Comparison of ENCODE assay signal across 10 cellular contexts in genomic region chr9:137156567-137157375, GRCh38. TPM values are rescaled to one million over a fixed set of nuclear protein-coding genes. Genes with fewer than 3 reads are reported as not detected.
DNase-seq lines count a peak whose midpoint lies in the region; ATAC-seq, FAIRE-seq and TF ChIP-seq lines count a peak whose summit lies in the region.
"Had no signal": no experiment of that assay in that cellular context is flagged by ENCODE, and none has a peak within 500 bp of the region (broad histone marks: within the 10 kb centered on the region; RNA-seq: fewer than 3 reads in every experiment).

No MANE protein-coding gene starts in this region.

- H3K36me3 ChIP-seq in GM12878 (ENCODE audit: control insufficient read depth in 2 of 2, insufficient read depth in 2 of 2, low read length in 1 of 2) = no peaks in the 10 kb centered on the region
- no peaks in the 10 kb centered on the region for H3K36me3 ChIP-seq in stomach

- WGBS in GM12878 (ENCODE audit: insufficient coverage, insufficient replicate concordance, low lambda C conversion rate, missing lambda C conversion rate) = under 1% methylated on average over 60 of the region's 65 CpGs
- WGBS in stomach, 5 donors = 1 to 5% (median 4%) methylated on average over 36 to 65 of the region's 65 CpGs

- no peaks in the 10 kb centered on the region for H4K20me1 ChIP-seq in GM12878 (ENCODE audit: control insufficient read depth, insufficient read depth)

- H3K27ac ChIP-seq in GM12878 (ENCODE audit: control insufficient read depth, insufficient read depth) (no peak overlapping the region), stomach (no peak overlapping the region)

- intact Hi-C loops in GM12878 (cut with micrococcal nuclease; ENCODE audit: unreplicated experiment) (no loop called here), stomach (cut with DNase I; ENCODE audit: low total_unique reads) (no loop called here), posterior vena cava (cut with DNase I) (no loop called here)

- no peaks in the 10 kb centered on the region for H3K79me2 ChIP-seq in GM12878 (ENCODE audit: control insufficient read depth, insufficient read depth, low read length)

- no peaks in the 10 kb centered on the region for H3K36me3 Mint-ChIP-seq in T-cell
- no peaks in the 10 kb centered on the region for H3K36me3 Mint-ChIP-seq in memory B cell

- TF ChIP-seq EP300 in GM12878 (IDR thresholded peaks at IDR 0.05; ENCODE audit: borderline replicate concordance in 1 of 2, control insufficient read depth in 1 of 2, low read depth in 2 of 2, low read length in 2 of 2) = no peak
- TF ChIP-seq EP300 in stomach (IDR thresholded peaks at IDR 0.05) = no peak

- H3K27me3 Mint-ChIP-seq in T-cell (peaks cover 28 to 50% of the 10 kb centered on the region in 2 donors), memory B cell (peaks cover 19% of the 10 kb centered on the region)

- no peak for TF ChIP-seq POLR2A in GM12878 (IDR thresholded peaks at IDR 0.05; ENCODE audit: low read depth, low read length)
- TF ChIP-seq POLR2A in stomach (IDR thresholded peaks at IDR 0.05) = no peak

- DNase-seq in GM12865 (ENCODE audit: low read depth) = peak; percentile 64
- DNase-seq in T-cell = peak in 32 of 34 experiments; percentile 5 to 53 (median 35)
- DNase-seq in GM12878 (ENCODE audit: low read depth, low spot score) = no peak
- DNase-seq in memory B cell (ENCODE audit: low spot score in 2 of 2) = peak; percentile 39 to 54
- DNase-seq in stomach = peak; percentile 46
- no peak for DNase-seq in posterior vena cava (ENCODE audit: low spot score)
- no peak for DNase-seq in NCI-H2081 treated with DMSO at 0.1 percent for 48 hours (lab: John Stamatoyannopoulos, UW)

- in situ Hi-C loops in GM12878 (cut with MboI) = no loop called here

- H3K9me3 ChIP-seq in GM12878 (replicated peaks; ENCODE audit: control insufficient read depth, insufficient read depth, low read length) (no peaks in the 10 kb centered on the region; the same call in 1 of the 3 replicates), stomach (no peaks in the 10 kb centered on the region)

- POLR2A ChIA-PET in T-cell (lab: Charles Lee) (no interaction called here), GM12878 (lab: Charles Lee) (interaction anchor here (0.5 to 3.7 kb wide), 13 partner anchors 13 to 124 kb away, joined by 3 to 37 read pairs (median 6); partner anchors contain the start of genes LRRC26, RNF208, RNF224 and TUBB4B)

- H3K27ac Mint-ChIP-seq in T-cell (no peak overlapping the region), memory B cell (no peak overlapping the region)

- H3K4me1 ChIP-seq in GM12878 (ENCODE audit: control insufficient read depth, insufficient read depth, low read length) (peaks cover 31% of the 10 kb centered on the region), stomach (peaks cover 8 to 26% (median 19%) of the 10 kb centered on the region in 4 donors)

- SMC1A ChIA-PET in GM12878 (lab: Charles Lee; ENCODE audit: uncharacterized antibody, unreplicated experiment) = interaction anchor here (0.8 to 1.6 kb wide), 5 partner anchors 27 to 121 kb away, joined by 3 to 5 read pairs (median 3); partner anchors contain the start of genes ANAPC2, SSNA1 and TOR4A

- CTCF ChIA-PET in T-cell (lab: Charles Lee) (no interaction called here), GM12878 (lab: Yijun Ruan, JAX) (interaction anchor here (0.7 to 1.3 kb wide), 3 partner anchors 46 to 80 kb away, joined by 3 to 4 read pairs (median 4); partner anchors contain the start of gene MAN1B1)

- TF ChIP-seq CTCF in GM12865 (IDR thresholded peaks at IDR 0.05; ENCODE audit: insufficient read depth, low read depth, low read length, missing control alignments) (no peak), GM12878 (IDR thresholded peaks at IDR 0.05 in 2 of 3, conservative IDR thresholded peaks at IDR 0.05 in 1 of 3; ENCODE audit: control insufficient read depth in 2 of 3, extremely low read depth in 1 of 3, insufficient read depth in 1 of 3, low read depth in 3 of 3, low read length in 3 of 3) (no peak), stomach (IDR thresholded peaks at IDR 0.05) (no peak)

- peak overlapping the region; percentile 70 for H3K4me2 ChIP-seq in GM12878 (ENCODE audit: control insufficient read depth, insufficient read depth)

- H3K9ac ChIP-seq in GM12878 (ENCODE audit: control insufficient read depth, insufficient read depth, low read length) = no peak overlapping the region

- H3K9me3 Mint-ChIP-seq in T-cell (no peaks in the 10 kb centered on the region), memory B cell (no peaks in the 10 kb centered on the region)

- TSS peak; percentile 73 for BruUV-seq in GM12878 (replicated peaks; lab: Mats Ljungman, UMichigan)

- H3K4me1 Mint-ChIP-seq in T-cell = peaks cover 14 to 26% (median 17%) of the 10 kb centered on the region in 3 donors
- peaks cover 14% of the 10 kb centered on the region for H3K4me1 Mint-ChIP-seq in memory B cell

- H2AFZ ChIP-seq in GM12878 (ENCODE audit: control insufficient read depth, low read depth, low read length) = peak overlapping the region; percentile 50

- peak; percentile 72 to 77 (median 76) for ATAC-seq in T-cell (replicated peaks in 1 of 4)
- peak; percentile 73 for ATAC-seq in GM12878
- peak; percentile 68 for ATAC-seq in memory B cell (ENCODE audit: low read depth)
- ATAC-seq in GM19395 (IDR thresholded peaks at IDR 0.05; ENCODE audit: unreplicated experiment) = no peak

- H3K27me3 ChIP-seq in GM12878 (replicated peaks in 1 of 2; ENCODE audit: control insufficient read depth in 2 of 2, insufficient read depth in 2 of 2, low read length in 1 of 2) (no peaks in the 10 kb centered on the region), stomach (peaks cover 23 to 83% (median 67%) of the 10 kb centered on the region in 3 donors)

- no peak for FAIRE-seq in GM12878 (lab: Jason Lieb, UNC)

- RAD21 ChIA-PET in GM12878 (lab: Charles Lee; ENCODE audit: unreplicated experiment) = interaction anchor here (0.5 to 1.5 kb wide), 6 partner anchors 10 to 121 kb away, joined by 3 to 5 read pairs (median 4); partner anchors contain the start of genes TOR4A and TPRN

- no peak for TF ChIP-seq RAD21 in GM12878 (IDR thresholded peaks at IDR 0.05; ENCODE audit: insufficient read depth, low read depth, low read length)

- H3K4me3 ChIP-seq in GM12865 (ENCODE audit: low read depth, low read length) = no peak overlapping the region
- peak overlapping the region; percentile 39; the same call in 1 of the 2 replicates for H3K4me3 ChIP-seq in GM12878
- H3K4me3 ChIP-seq in stomach = peak overlapping the region in 3 of 4 donors; percentile 14 to 37 (median 20)

- H3K4me3 Mint-ChIP-seq in T-cell (peak overlapping the region; percentile 46 to 57 (median 56)), memory B cell (peak overlapping the region; percentile 52)

RNA-seq across cellular contexts. Expression of gene LRRC26, which starts 13.1 kb away (rescaled TPM):
- not detected for total RNA-seq in T-cell
- total RNA-seq in GM12878 (2013; cell fraction: nucleolus; rRNA removed) = 3.5 and 5.3 TPM in 2 replicates
- total RNA-seq in GM12878 (2014; rRNA removed) = 0.11 TPM in 1 of 2 replicates, not detected in the other
- not detected in 2 replicates for total RNA-seq in GM12878 (2014; rRNA removed; fragmentation: Illumina TruSeq; extraction: Trizol)
- 0.58 and 0.64 TPM in 2 replicates for total RNA-seq in GM12878 (2021)
- polyA plus RNA-seq in GM12878 (2011; ENCODE audit: low read depth) = not detected
- 0.29 TPM in 1 of 2 replicates, not detected in the other for polyA plus RNA-seq in GM12878 (2011; rRNA removed)
- polyA plus RNA-seq in GM12878 (2011; cell fraction: cytosol; rRNA removed) = 0.52 and 1.2 TPM in 2 replicates
- polyA plus RNA-seq in GM12878 (2011; cell fraction: nucleus; rRNA removed) = 3.7 and 4.4 TPM in 2 replicates
- 0.30 and 0.88 TPM in 2 replicates for polyA plus RNA-seq in GM12878 (2012)
- polyA plus RNA-seq in GM12878 (2014; fragmentation: Illumina TruSeq; extraction: Trizol) = not detected in 2 replicates
- polyA plus RNA-seq in GM12878 (2014; fragmentation: Nextera tagmentation; extraction: Ambion mirVana) = not detected
- polyA plus RNA-seq in GM12878 (2014; rRNA removed) = 0.69 and 0.82 TPM in 2 replicates
- polyA plus RNA-seq in GM12878 (2016; fragmentation: Nextera tagmentation; extraction: Ambion mirVana) = under 1 TPM; 0.33 to 0.91 TPM
- not detected in 2 replicates for polyA minus RNA-seq in GM12878 (2011; rRNA and poly(A)+ RNA removed)
- polyA minus RNA-seq in GM12878 (2011; cell fraction: cytosol; rRNA and poly(A)+ RNA removed) = 1.2 TPM in 1 of 2 replicates, not detected in the other
- 2.1 and 3.7 TPM in 2 replicates for polyA minus RNA-seq in GM12878 (2011; cell fraction: nucleus; rRNA and poly(A)+ RNA removed)
- 100 to 1,000 TPM in 1 of 5 donors, 10 to 100 TPM in 1, 1 to 10 TPM in 1, not detected in 2; 2.6 to 440 (median 11.2) TPM for total RNA-seq in stomach
- 1 to 10 TPM in 2 of 3 donors, under 1 TPM in 1; 1.00 to 7.7 (median 3.7) TPM for polyA plus RNA-seq in stomach
- total RNA-seq in posterior vena cava = not detected
- total RNA-seq: T-helper 2 cell treated with Interferon-gamma antibody and Interleukin-4, amounts not matched to agents 100 ng/mL and 5 ng/mL, for 36 hours had no signal

RNA-seq across cellular contexts. Expression of gene TMEM210, which starts 15.1 kb away (rescaled TPM):
- total RNA-seq in T-cell (not detected), GM12878 (2014; rRNA removed) (not detected in 2 replicates), GM12878 (2014; rRNA removed; fragmentation: Illumina TruSeq; extraction: Trizol) (not detected in 2 replicates), GM12878 (2021) (not detected in 2 replicates), stomach (not detected), posterior vena cava (not detected)
- total RNA-seq in GM12878 (2013; cell fraction: nucleolus; rRNA removed) = not detected in 2 replicates
- polyA plus RNA-seq in GM12878 (2011; ENCODE audit: low read depth) = not detected
- polyA plus RNA-seq in GM12878 (2011; rRNA removed) (not detected in 2 replicates), GM12878 (2014; fragmentation: Illumina TruSeq; extraction: Trizol) (not detected in 2 replicates), GM12878 (2014; fragmentation: Nextera tagmentation; extraction: Ambion mirVana) (not detected), GM12878 (2014; rRNA removed) (not detected in 2 replicates), GM12878 (2016; fragmentation: Nextera tagmentation; extraction: Ambion mirVana) (not detected), stomach (not detected)
- not detected in 2 replicates for polyA plus RNA-seq in GM12878 (2011; cell fraction: cytosol; rRNA removed)
- not detected in 2 replicates for polyA plus RNA-seq in GM12878 (2011; cell fraction: nucleus; rRNA removed)
- not detected in 2 replicates for polyA plus RNA-seq in GM12878 (2012)
- not detected in 2 replicates for polyA minus RNA-seq in GM12878 (2011; rRNA and poly(A)+ RNA removed)
- polyA minus RNA-seq in GM12878 (2011; cell fraction: cytosol; rRNA and poly(A)+ RNA removed) = not detected in 2 replicates
- polyA minus RNA-seq in GM12878 (2011; cell fraction: nucleus; rRNA and poly(A)+ RNA removed) = not detected in 2 replicates
- total RNA-seq: T-helper 2 cell treated with Interferon-gamma antibody and Interleukin-4, amounts not matched to agents 100 ng/mL and 5 ng/mL, for 36 hours; temporal lobe had no signal

RNA-seq across cellular contexts. Expression of gene GRIN1, which starts 17.8 kb away (rescaled TPM):
- total RNA-seq in T-cell (not detected), GM12878 (2014; rRNA removed) (not detected in 2 replicates), GM12878 (2014; rRNA removed; fragmentation: Illumina TruSeq; extraction: Trizol) (not detected in 2 replicates), GM12878 (2021) (0.10 and 0.35 TPM in 2 replicates), stomach (under 1 TPM in 1 of 5 donors, not detected in 4; 0.55 TPM), posterior vena cava (not detected)
- 0.71 and 1.3 TPM in 2 replicates for total RNA-seq in GM12878 (2013; cell fraction: nucleolus; rRNA removed)
- not detected for polyA plus RNA-seq in GM12878 (2011; ENCODE audit: low read depth)
- polyA plus RNA-seq in GM12878 (2011; rRNA removed) (0.05 TPM in 1 of 2 replicates, not detected in the other), GM12878 (2014; fragmentation: Illumina TruSeq; extraction: Trizol) (0.06 TPM in 1 of 2 replicates, not detected in the other), GM12878 (2014; fragmentation: Nextera tagmentation; extraction: Ambion mirVana) (not detected), GM12878 (2014; rRNA removed) (0.01 and 0.05 TPM in 2 replicates), GM12878 (2016; fragmentation: Nextera tagmentation; extraction: Ambion mirVana) (not detected), stomach (under 1 TPM in 2 of 3 donors, not detected in 1; 0.25 to 0.31 TPM)
- polyA plus RNA-seq in GM12878 (2011; cell fraction: cytosol; rRNA removed) = 0.01 and 0.02 TPM in 2 replicates
- 0.32 and 0.75 TPM in 2 replicates for polyA plus RNA-seq in GM12878 (2011; cell fraction: nucleus; rRNA removed)
- 0.16 and 0.27 TPM in 2 replicates for polyA plus RNA-seq in GM12878 (2012)
- not detected in 2 replicates for polyA minus RNA-seq in GM12878 (2011; rRNA and poly(A)+ RNA removed)
- not detected in 2 replicates for polyA minus RNA-seq in GM12878 (2011; cell fraction: cytosol; rRNA and poly(A)+ RNA removed)
- polyA minus RNA-seq in GM12878 (2011; cell fraction: nucleus; rRNA and poly(A)+ RNA removed) = 0.10 TPM in 1 of 2 replicates, not detected in the other

RNA-seq across cellular contexts. Expression of gene ANAPC2, which starts 31.6 kb away (rescaled TPM):
- 100 to 1,000 TPM; 133 to 142 (median 141) TPM for total RNA-seq in T-cell
- total RNA-seq in GM12878 (2013; cell fraction: nucleolus; rRNA removed) = 86.4 and 102 TPM in 2 replicates
- 18.1 and 26.1 TPM in 2 replicates for total RNA-seq in GM12878 (2014; rRNA removed)
- 12.5 and 14.2 TPM in 2 replicates for total RNA-seq in GM12878 (2014; rRNA removed; fragmentation: Illumina TruSeq; extraction: Trizol)
- total RNA-seq in GM12878 (2021) = 62.2 and 65.2 TPM in 2 replicates
- 24.1 TPM for polyA plus RNA-seq in GM12878 (2011; ENCODE audit: low read depth)
- 9.0 and 20.7 TPM in 2 replicates for polyA plus RNA-seq in GM12878 (2011; rRNA removed)
- polyA plus RNA-seq in GM12878 (2011; cell fraction: cytosol; rRNA removed) = 18.5 and 30.0 TPM in 2 replicates
- 248 and 250 TPM in 2 replicates for polyA plus RNA-seq in GM12878 (2011; cell fraction: nucleus; rRNA removed)
- polyA plus RNA-seq in GM12878 (2012) = 39.4 and 42.5 TPM in 2 replicates
- 6.0 and 12.0 TPM in 2 replicates for polyA plus RNA-seq in GM12878 (2014; fragmentation: Illumina TruSeq; extraction: Trizol)
- under 1 TPM; 0.03 to 0.04 TPM for polyA plus RNA-seq in GM12878 (2014; fragmentation: Nextera tagmentation; extraction: Ambion mirVana)
- 53.1 and 60.9 TPM in 2 replicates for polyA plus RNA-seq in GM12878 (2014; rRNA removed)
- 10 to 100 TPM; 20.2 to 21.0 TPM for polyA plus RNA-seq in GM12878 (2016; fragmentation: Nextera tagmentation; extraction: Ambion mirVana)
- polyA minus RNA-seq in GM12878 (2011; rRNA and poly(A)+ RNA removed) = 14.8 and 26.2 TPM in 2 replicates
- 26.0 and 30.9 TPM in 2 replicates for polyA minus RNA-seq in GM12878 (2011; cell fraction: cytosol; rRNA and poly(A)+ RNA removed)
- polyA minus RNA-seq in GM12878 (2011; cell fraction: nucleus; rRNA and poly(A)+ RNA removed) = 61.2 and 71.8 TPM in 2 replicates
- 100 to 1,000 TPM in 1 of 5 donors, 10 to 100 TPM in 4; 35.8 to 147 (median 42.9) TPM for total RNA-seq in stomach
- polyA plus RNA-seq in stomach = 10 to 100 TPM; 26.1 to 45.0 (median 40.7) TPM
- total RNA-seq in posterior vena cava = 10 to 100 TPM; 39.1 to 42.3 TPM

RNA-seq across cellular contexts. Expression of gene SSNA1, which starts 31.7 kb away (rescaled TPM):
- total RNA-seq in T-cell (10 to 100 TPM; 37.0 to 71.6 (median 64.0) TPM), GM12878 (2014; rRNA removed) (72.6 and 96.6 TPM in 2 replicates), GM12878 (2014; rRNA removed; fragmentation: Illumina TruSeq; extraction: Trizol) (48.5 and 54.2 TPM in 2 replicates), GM12878 (2021) (84.8 and 88.3 TPM in 2 replicates), stomach (100 to 1,000 TPM in 2 of 5 donors, 10 to 100 TPM in 3; 28.1 to 154 (median 81.4) TPM), posterior vena cava (10 to 100 TPM; 40.4 to 44.6 TPM)
- 12.8 and 16.8 TPM in 2 replicates for total RNA-seq in GM12878 (2013; cell fraction: nucleolus; rRNA removed)
- 27.0 TPM for polyA plus RNA-seq in GM12878 (2011; ENCODE audit: low read depth)
- polyA plus RNA-seq in GM12878 (2011; rRNA removed) (33.4 and 67.6 TPM in 2 replicates), GM12878 (2014; fragmentation: Illumina TruSeq; extraction: Trizol) (4.1 and 40.5 TPM in 2 replicates), GM12878 (2014; fragmentation: Nextera tagmentation; extraction: Ambion mirVana) (10 to 100 TPM in 1 of 2 experiments, under 1 TPM in 1; 0.63 to 13.4 TPM), GM12878 (2014; rRNA removed) (122 and 138 TPM in 2 replicates), GM12878 (2016; fragmentation: Nextera tagmentation; extraction: Ambion mirVana) (100 to 1,000 TPM; 122 to 139 TPM), stomach (100 to 1,000 TPM; 118 to 146 (median 135) TPM)
- polyA plus RNA-seq in GM12878 (2011; cell fraction: cytosol; rRNA removed) = 132 and 179 TPM in 2 replicates
- 78.8 and 83.0 TPM in 2 replicates for polyA plus RNA-seq in GM12878 (2011; cell fraction: nucleus; rRNA removed)
- 50.7 and 62.2 TPM in 2 replicates for polyA plus RNA-seq in GM12878 (2012)
- 11.6 and 31.9 TPM in 2 replicates for polyA minus RNA-seq in GM12878 (2011; rRNA and poly(A)+ RNA removed)
- polyA minus RNA-seq in GM12878 (2011; cell fraction: cytosol; rRNA and poly(A)+ RNA removed) = 19.2 and 20.3 TPM in 2 replicates
- polyA minus RNA-seq in GM12878 (2011; cell fraction: nucleus; rRNA and poly(A)+ RNA removed) = 10.0 and 12.9 TPM in 2 replicates

Comparison
In these comparisons a context has a peak if more than half of its experiments do, and no peak if none do; other contexts are left out.
1. DNase-seq: peak in GM12865 (single experiment), T-cell (32 of 34), memory B cell (2 of 2) and stomach (single experiment); none in GM12878 (single experiment), posterior vena cava (single experiment) and NCI-H2081 treated with DMSO at 0.1 percent for 48 hours (single experiment).